In genomic region chr10:87095241-87095945, GRCh38 we compare ENCODE assay signal across 8 cellular contexts.
DNase-seq lines count a peak whose midpoint lies in the region; ATAC-seq and TF ChIP-seq lines count a peak whose summit lies in the region.

No MANE protein-coding gene starts in this region.

- H3K9me3 ChIP-seq in NT2/D1 (ENCODE audit: insufficient read depth, low read length) (no peaks in the 10 kb centered on the region), mucosa of stomach (ENCODE audit: control insufficient read depth, low read length) (no peaks in the 10 kb centered on the region)

- H3K4me1 ChIP-seq in NT2/D1 (ENCODE audit: insufficient read depth, insufficient read length) (peaks cover 2% of the 10 kb centered on the region), mucosa of stomach (ENCODE audit: control insufficient read depth, insufficient read depth, low read length) (peaks cover 15% of the 10 kb centered on the region)

- peak overlapping the region; percentile 63 for H3K4me3 ChIP-seq in AG09309 (ENCODE audit: control insufficient read depth, low read depth, low read length)
- H3K4me3 ChIP-seq in NT2/D1 (ENCODE audit: insufficient read length, low read depth) = peak overlapping the region; percentile 74
- peak overlapping the region; percentile 58 for H3K4me3 ChIP-seq in mucosa of stomach (ENCODE audit: low read length)

- H3K36me3 ChIP-seq in NT2/D1 (ENCODE audit: insufficient read depth, insufficient read length, low read length) = peaks cover 22% of the 10 kb centered on the region
- no peaks in the 10 kb centered on the region for H3K36me3 ChIP-seq in mucosa of stomach (ENCODE audit: control insufficient read depth, insufficient read depth, low read length)

- H3K27ac ChIP-seq in epithelial cell of prostate = peak overlapping the region; percentile 93

- ATAC-seq in GM18868 (IDR thresholded peaks at IDR 0.05; ENCODE audit: unreplicated experiment) (peak; percentile 53), HG03097 (IDR thresholded peaks at IDR 0.05; ENCODE audit: low FRiP score, unreplicated experiment) (peak; percentile 54)

- no peaks in the 10 kb centered on the region for H3K27me3 ChIP-seq in NT2/D1 (ENCODE audit: insufficient read depth, insufficient read length)
- H3K27me3 ChIP-seq in mucosa of stomach (ENCODE audit: control insufficient read depth, insufficient read depth, low read length) = no peaks in the 10 kb centered on the region

- no peak for TF ChIP-seq CTCF in AG09309 (IDR thresholded peaks at IDR 0.05; ENCODE audit: control insufficient read depth, insufficient read depth, low read depth, low read length, missing control alignments)

- DNase-seq in AG09309 (ENCODE audit: low read depth) (peak; percentile 63), NT2/D1 (ENCODE audit: low read depth, low spot score) (peak; percentile 27), activated T-cell treated with anti-CD3 and anti-CD28 coated beads for 24 hours (ENCODE audit: low read depth) (peak; percentile 64), epithelial cell of prostate (ENCODE audit: low read depth, low spot score) (peak; percentile 31)
- DNase-seq in stimulated activated CD8-positive, alpha-beta memory T cell treated with anti-CD3 and anti-CD28 coated beads, Interleukin-7, amount 100 ng/mL, for 1 hour (ENCODE audit: low read depth in 2 of 2) = peak; percentile 48 to 53

- H3K9ac ChIP-seq in NT2/D1 (ENCODE audit: insufficient read length, low read depth) (peak overlapping the region; percentile 95), mucosa of stomach (ENCODE audit: low read length) (peak overlapping the region; percentile 71)

Comparison
In these comparisons a context has a peak if more than half of its experiments do, and no peak if none do; other contexts are left out.
1. Peak in every context shown above with its lines: DNase-seq, ATAC-seq, H3K4me3 ChIP-seq and H3K27ac ChIP-seq.